1 cellular context compared by ENCODE assay signal in the genomic region with DNA sequence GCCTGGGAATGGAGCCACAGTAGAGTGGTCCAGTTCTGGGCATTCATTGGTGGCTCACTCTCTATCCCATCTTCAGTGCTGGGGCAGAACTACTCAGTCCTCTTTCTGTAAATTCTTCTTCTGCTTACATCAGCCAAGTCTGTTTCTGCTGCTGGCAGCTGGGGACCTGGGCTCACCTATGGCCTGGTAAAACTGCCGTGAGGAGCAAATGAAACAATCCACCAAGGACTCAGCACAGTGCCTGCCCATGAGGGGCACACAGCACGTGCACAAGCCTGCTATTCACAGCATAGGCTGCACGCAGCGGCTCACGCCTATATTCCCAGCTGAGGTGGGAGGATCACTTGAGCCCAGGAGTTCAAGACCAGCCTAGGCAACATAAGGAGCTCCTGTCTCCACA.
A peak's percentile ranks its signal among the peaks of the same experiment; 100 is the strongest.
TF ChIP-seq lines count a peak whose summit lies in the region.

No MANE protein-coding gene starts in this region.

TF ChIP-seq in HepG2, 621 proteins besides CTCF, POLR2A, EP300 and RAD21 (continues in another document):
- TF ChIP-seq PCBP1 (IDR thresholded peaks at IDR 0.05; ENCODE audit: borderline replicate concordance, low read depth, low read length) (no peak), HOXA9 (CRISPR knock-in tag; IDR thresholded peaks at IDR 0.05; ENCODE audit: borderline replicate concordance) (no peak), SP4 (CRISPR knock-in tag; IDR thresholded peaks at IDR 0.05) (no peak), FOXJ3 (CRISPR knock-in tag; IDR thresholded peaks at IDR 0.05; ENCODE audit: borderline replicate concordance) (no peak), ZNF263 (CRISPR knock-in tag; IDR thresholded peaks at IDR 0.05) (no peak), PAX8 (CRISPR knock-in tag; IDR thresholded peaks at IDR 0.05; ENCODE audit: borderline replicate concordance) (no peak), HCFC1 (IDR thresholded peaks at IDR 0.05; ENCODE audit: low read depth, low read length) (no peak), HES4 (CRISPR knock-in tag; IDR thresholded peaks at IDR 0.05; ENCODE audit: borderline replicate concordance) (no peak), ZNF816 (CRISPR knock-in tag; IDR thresholded peaks at IDR 0.05; ENCODE audit: borderline replicate concordance) (no peak), RBM22 (optimal IDR thresholded peaks at IDR 0.05; ENCODE audit: low read length) (no peak), SRY (CRISPR knock-in tag; IDR thresholded peaks at IDR 0.05) (no peak), MTA3 (CRISPR knock-in tag; IDR thresholded peaks at IDR 0.05) (no peak), ZNF883 (CRISPR knock-in tag; IDR thresholded peaks at IDR 0.05; ENCODE audit: not compliant biosample characterization) (no peak), SOX6 (IDR thresholded peaks at IDR 0.05) (no peak), SOX6 (CRISPR knock-in tag; IDR thresholded peaks at IDR 0.05) (0 out of 2 replicates have a peak, but pooled peaks have one; percentile 20), KLF12 (CRISPR knock-in tag; IDR thresholded peaks at IDR 0.05; ENCODE audit: borderline replicate concordance) (no peak), ZNF678 (CRISPR knock-in tag; IDR thresholded peaks at IDR 0.05) (no peak), NFKB2 (CRISPR knock-in tag; IDR thresholded peaks at IDR 0.05; ENCODE audit: borderline replicate concordance) (no peak), HNF4G (IDR thresholded peaks at IDR 0.05; ENCODE audit: borderline replicate concordance, low read depth, low read length) (no peak), HNF4G (CRISPR knock-in tag; IDR thresholded peaks at IDR 0.05; ENCODE audit: borderline replicate concordance, low read depth) (no peak), ZNF337 (CRISPR knock-in tag; IDR thresholded peaks at IDR 0.05; ENCODE audit: borderline replicate concordance, low read depth) (no peak), ZNF891 (CRISPR knock-in tag; IDR thresholded peaks at IDR 0.05) (0 out of 2 replicates have a peak, but pooled peaks have one; percentile 18)
- TF ChIP-seq, protein P1, sequence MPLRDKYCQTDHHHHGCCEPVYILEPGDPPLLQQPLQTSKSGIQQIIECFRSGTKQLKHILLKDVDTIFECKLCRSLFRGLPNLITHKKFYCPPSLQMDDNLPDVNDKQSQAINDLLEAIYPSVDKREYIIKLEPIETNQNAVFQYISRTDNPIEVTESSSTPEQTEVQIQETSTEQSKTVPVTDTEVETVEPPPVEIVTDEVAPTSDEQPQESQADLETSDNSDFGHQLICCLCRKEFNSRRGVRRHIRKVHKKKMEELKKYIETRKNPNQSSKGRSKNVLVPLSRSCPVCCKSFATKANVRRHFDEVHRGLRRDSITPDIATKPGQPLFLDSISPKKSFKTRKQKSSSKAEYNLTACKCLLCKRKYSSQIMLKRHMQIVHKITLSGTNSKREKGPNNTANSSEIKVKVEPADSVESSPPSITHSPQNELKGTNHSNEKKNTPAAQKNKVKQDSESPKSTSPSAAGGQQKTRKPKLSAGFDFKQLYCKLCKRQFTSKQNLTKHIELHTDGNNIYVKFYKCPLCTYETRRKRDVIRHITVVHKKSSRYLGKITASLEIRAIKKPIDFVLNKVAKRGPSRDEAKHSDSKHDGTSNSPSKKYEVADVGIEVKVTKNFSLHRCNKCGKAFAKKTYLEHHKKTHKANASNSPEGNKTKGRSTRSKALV (CRISPR knock-in tag; IDR thresholded peaks at IDR 0.05), result no peak
- TF ChIP-seq, protein P2, sequence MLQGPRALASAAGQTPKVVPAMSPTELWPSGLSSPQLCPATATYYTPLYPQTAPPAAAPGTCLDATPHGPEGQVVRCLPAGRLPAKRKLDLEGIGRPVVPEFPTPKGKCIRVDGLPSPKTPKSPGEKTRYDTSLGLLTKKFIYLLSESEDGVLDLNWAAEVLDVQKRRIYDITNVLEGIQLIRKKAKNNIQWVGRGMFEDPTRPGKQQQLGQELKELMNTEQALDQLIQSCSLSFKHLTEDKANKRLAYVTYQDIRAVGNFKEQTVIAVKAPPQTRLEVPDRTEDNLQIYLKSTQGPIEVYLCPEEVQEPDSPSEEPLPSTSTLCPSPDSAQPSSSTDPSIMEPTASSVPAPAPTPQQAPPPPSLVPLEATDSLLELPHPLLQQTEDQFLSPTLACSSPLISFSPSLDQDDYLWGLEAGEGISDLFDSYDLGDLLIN (CRISPR knock-in tag; IDR thresholded peaks at IDR 0.05; ENCODE audit: borderline replicate concordance), result no peak
- TF ChIP-seq, protein P3, sequence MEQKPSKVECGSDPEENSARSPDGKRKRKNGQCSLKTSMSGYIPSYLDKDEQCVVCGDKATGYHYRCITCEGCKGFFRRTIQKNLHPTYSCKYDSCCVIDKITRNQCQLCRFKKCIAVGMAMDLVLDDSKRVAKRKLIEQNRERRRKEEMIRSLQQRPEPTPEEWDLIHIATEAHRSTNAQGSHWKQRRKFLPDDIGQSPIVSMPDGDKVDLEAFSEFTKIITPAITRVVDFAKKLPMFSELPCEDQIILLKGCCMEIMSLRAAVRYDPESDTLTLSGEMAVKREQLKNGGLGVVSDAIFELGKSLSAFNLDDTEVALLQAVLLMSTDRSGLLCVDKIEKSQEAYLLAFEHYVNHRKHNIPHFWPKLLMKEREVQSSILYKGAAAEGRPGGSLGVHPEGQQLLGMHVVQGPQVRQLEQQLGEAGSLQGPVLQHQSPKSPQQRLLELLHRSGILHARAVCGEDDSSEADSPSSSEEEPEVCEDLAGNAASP (CRISPR knock-in tag; IDR thresholded peaks at IDR 0.05; ENCODE audit: borderline replicate concordance), result no peak
- TF ChIP-seq, protein P4, sequence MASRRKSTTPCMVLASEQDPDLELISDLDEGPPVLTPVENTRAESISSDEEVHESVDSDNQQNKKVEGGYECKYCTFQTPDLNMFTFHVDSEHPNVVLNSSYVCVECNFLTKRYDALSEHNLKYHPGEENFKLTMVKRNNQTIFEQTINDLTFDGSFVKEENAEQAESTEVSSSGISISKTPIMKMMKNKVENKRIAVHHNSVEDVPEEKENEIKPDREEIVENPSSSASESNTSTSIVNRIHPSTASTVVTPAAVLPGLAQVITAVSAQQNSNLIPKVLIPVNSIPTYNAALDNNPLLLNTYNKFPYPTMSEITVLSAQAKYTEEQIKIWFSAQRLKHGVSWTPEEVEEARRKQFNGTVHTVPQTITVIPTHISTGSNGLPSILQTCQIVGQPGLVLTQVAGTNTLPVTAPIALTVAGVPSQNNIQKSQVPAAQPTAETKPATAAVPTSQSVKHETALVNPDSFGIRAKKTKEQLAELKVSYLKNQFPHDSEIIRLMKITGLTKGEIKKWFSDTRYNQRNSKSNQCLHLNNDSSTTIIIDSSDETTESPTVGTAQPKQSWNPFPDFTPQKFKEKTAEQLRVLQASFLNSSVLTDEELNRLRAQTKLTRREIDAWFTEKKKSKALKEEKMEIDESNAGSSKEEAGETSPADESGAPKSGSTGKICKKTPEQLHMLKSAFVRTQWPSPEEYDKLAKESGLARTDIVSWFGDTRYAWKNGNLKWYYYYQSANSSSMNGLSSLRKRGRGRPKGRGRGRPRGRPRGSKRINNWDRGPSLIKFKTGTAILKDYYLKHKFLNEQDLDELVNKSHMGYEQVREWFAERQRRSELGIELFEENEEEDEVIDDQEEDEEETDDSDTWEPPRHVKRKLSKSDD (CRISPR knock-in tag; IDR thresholded peaks at IDR 0.05; ENCODE audit: low read depth), result no peak
- TF ChIP-seq, protein P5, sequence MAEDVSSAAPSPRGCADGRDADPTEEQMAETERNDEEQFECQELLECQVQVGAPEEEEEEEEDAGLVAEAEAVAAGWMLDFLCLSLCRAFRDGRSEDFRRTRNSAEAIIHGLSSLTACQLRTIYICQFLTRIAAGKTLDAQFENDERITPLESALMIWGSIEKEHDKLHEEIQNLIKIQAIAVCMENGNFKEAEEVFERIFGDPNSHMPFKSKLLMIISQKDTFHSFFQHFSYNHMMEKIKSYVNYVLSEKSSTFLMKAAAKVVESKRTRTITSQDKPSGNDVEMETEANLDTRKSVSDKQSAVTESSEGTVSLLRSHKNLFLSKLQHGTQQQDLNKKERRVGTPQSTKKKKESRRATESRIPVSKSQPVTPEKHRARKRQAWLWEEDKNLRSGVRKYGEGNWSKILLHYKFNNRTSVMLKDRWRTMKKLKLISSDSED (CRISPR knock-in tag; IDR thresholded peaks at IDR 0.05), result no peak
- TF ChIP-seq, protein P6, sequence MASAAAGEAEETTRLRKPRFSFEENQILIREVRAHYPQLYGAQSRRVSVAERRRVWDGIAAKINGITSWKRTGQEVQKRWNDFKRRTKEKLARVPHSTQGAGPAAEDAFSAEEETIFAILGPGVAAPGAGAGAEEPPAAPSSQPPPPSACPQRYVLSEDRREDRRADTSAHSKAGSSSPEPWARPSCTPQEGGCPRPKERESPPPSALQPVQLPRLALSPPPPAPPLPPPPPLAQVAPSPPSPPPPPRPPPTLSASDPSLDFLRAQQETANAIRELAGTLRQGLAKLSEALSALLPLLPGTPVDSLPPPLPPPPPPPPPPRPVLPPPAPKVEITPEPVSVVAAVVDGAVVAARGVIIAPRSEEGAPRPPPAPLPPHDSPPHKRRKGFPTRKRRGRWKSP (CRISPR knock-in tag; IDR thresholded peaks at IDR 0.05), result 0 out of 2 replicates have a peak, but pooled peaks have one; percentile 12
- TF ChIP-seq, protein P7, sequence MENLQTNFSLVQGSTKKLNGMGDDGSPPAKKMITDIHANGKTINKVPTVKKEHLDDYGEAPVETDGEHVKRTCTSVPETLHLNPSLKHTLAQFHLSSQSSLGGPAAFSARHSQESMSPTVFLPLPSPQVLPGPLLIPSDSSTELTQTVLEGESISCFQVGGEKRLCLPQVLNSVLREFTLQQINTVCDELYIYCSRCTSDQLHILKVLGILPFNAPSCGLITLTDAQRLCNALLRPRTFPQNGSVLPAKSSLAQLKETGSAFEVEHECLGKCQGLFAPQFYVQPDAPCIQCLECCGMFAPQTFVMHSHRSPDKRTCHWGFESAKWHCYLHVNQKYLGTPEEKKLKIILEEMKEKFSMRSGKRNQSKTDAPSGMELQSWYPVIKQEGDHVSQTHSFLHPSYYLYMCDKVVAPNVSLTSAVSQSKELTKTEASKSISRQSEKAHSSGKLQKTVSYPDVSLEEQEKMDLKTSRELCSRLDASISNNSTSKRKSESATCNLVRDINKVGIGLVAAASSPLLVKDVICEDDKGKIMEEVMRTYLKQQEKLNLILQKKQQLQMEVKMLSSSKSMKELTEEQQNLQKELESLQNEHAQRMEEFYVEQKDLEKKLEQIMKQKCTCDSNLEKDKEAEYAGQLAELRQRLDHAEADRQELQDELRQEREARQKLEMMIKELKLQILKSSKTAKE (CRISPR knock-in tag; IDR thresholded peaks at IDR 0.05; ENCODE audit: borderline replicate concordance), result no peak
- TF ChIP-seq, protein P8, sequence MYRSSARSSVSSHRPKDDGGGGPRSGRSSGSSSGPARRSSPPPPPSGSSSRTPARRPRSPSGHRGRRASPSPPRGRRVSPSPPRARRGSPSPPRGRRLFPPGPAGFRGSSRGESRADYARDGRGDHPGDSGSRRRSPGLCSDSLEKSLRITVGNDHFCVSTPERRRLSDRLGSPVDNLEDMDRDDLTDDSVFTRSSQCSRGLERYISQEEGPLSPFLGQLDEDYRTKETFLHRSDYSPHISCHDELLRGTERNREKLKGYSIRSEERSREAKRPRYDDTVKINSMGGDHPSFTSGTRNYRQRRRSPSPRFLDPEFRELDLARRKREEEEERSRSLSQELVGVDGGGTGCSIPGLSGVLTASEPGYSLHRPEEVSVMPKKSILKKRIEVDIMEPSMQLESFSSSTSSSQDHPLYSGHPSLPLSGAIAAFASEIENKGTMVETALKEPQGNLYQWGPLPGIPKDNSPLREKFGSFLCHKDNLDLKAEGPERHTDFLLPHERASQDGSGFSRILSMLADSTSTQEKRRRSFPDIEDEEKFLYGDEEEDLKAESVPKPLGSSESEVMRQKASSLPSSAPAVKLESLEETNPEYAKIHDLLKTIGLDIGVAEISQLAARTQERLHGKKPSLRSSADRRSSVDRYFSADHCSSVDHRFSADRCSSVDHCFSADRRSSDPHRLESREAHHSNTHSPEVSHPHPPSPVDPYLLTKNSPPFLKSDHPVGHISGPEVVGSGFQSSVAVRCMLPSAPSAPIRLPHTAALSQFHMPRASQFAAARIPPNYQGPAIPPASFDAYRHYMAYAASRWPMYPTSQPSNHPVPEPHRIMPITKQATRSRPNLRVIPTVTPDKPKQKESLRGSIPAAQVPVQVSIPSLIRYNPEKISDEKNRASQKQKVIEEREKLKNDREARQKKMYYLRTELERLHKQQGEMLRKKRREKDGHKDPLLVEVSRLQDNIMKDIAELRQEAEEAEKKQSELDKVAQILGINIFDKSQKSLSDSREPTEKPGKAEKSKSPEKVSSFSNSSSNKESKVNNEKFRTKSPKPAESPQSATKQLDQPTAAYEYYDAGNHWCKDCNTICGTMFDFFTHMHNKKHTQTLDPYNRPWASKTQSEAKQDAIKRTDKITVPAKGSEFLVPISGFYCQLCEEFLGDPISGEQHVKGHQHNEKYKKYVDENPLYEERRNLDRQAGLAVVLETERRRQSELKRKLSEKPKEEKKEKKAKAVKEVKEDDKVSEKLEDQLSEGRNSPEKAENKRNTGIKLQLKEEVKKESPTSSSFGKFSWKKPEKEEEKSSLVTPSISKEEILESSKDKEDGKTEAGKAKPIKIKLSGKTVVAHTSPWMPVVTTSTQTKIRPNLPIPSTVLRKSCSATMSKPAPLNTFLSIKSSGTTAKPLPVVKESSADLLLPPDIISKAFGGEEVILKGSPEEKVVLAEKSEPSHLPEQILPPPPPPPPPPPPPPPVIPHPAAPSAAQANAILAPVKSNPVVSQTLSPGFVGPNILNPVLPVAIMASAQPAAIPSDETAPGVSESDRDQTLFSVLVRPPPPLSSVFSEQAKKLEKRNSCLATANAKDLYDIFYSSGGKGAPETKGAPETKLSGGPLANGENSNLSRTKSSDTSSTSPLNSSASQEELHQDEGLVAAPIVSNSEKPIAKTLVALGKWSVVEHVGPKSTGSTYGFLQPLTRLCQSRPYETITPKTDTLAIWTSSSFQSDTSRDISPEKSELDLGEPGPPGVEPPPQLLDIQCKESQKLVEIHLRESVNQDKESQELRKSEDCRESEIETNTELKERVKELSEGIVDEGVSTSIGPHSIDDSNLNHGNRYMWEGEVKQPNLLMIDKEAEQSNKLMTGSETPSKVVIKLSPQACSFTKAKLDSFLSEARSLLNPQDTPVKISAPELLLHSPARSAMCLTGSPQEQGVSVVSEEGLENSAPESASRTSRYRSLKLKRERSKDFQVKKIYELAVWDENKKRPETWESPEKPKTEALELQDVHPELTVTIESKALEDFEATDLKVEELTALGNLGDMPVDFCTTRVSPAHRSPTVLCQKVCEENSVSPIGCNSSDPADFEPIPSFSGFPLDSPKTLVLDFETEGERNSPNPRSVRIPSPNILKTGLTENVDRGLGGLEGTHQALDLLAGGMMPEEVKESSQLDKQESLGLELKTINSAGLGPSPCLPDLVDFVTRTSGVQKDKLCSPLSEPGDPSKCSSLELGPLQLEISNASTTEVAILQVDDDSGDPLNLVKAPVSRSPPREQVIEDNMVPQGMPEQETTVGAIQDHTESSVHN (CRISPR knock-in tag; IDR thresholded peaks at IDR 0.05), result no peak
- TF ChIP-seq, protein P9, sequence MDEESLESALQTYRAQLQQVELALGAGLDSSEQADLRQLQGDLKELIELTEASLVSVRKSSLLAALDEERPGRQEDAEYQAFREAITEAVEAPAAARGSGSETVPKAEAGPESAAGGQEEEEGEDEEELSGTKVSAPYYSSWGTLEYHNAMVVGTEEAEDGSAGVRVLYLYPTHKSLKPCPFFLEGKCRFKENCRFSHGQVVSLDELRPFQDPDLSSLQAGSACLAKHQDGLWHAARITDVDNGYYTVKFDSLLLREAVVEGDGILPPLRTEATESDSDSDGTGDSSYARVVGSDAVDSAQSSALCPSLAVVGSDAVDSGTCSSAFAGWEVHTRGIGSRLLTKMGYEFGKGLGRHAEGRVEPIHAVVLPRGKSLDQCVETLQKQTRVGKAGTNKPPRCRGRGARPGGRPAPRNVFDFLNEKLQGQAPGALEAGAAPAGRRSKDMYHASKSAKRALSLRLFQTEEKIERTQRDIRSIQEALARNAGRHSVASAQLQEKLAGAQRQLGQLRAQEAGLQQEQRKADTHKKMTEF (CRISPR knock-in tag; IDR thresholded peaks at IDR 0.05), result no peak
